Comparison of ENCODE assay signal across 32 cellular contexts in genomic region chr6:35040398-35040797, GRCh38.
DNase-seq lines count a peak whose midpoint lies in the region; ATAC-seq and TF ChIP-seq lines count a peak whose summit lies in the region.
"Had no signal": no experiment of that assay in that cellular context is flagged by ENCODE, and none has a peak within 500 bp of the region (broad histone marks: within the 10 kb centered on the region; RNA-seq: fewer than 3 reads in every experiment).

No MANE protein-coding gene starts in this region.

- H3K4me1 ChIP-seq in heart right ventricle (peaks cover 13 to 95% (median 76%) of the 10 kb centered on the region in 9 donors), smooth muscle cell (ENCODE audit: low read depth) (peaks cover 40% of the 10 kb centered on the region)

- H4K20me1 ChIP-seq in smooth muscle cell (ENCODE audit: low read depth) = no peaks in the 10 kb centered on the region

- H3K9me3 Mint-ChIP-seq in mesothelial cell of epicardium = no peaks in the 10 kb centered on the region
- H3K9me3 Mint-ChIP-seq: activated CD8-positive, alpha-beta T cell treated with anti-CD3 and anti-CD28 coated beads for 36 hours; activated T-helper 17 cell treated with anti-CD3 and anti-CD28 coated beads, Interleukin-2, amount 50 U/mL, for 72 hours; brain; IgD-negative memory B cell; stimulated activated naive CD8-positive, alpha-beta T cell treated with anti-CD3 and anti-CD28 coated beads, Interleukin-15, amount 100 ng/mL, for 72 hours had no signal

- H3K27me3 ChIP-seq in heart right ventricle (no peaks in the 10 kb centered on the region), smooth muscle cell (ENCODE audit: low read depth) (no peaks in the 10 kb centered on the region)
- H3K27me3 ChIP-seq: colonic mucosa, pancreas, right atrium auricular region had no signal

- peaks cover 31% of the 10 kb centered on the region for H3K4me1 Mint-ChIP-seq in mesothelial cell of epicardium
- H3K4me1 Mint-ChIP-seq: activated CD4-positive, alpha-beta T cell treated with anti-CD3 and anti-CD28 coated beads for 36 hours; activated T-helper 17 cell treated with anti-CD3 and anti-CD28 coated beads, Interleukin-2, amount 50 U/mL, for 72 hours; stimulated activated naive CD8-positive, alpha-beta T cell treated with anti-CD3 and anti-CD28 coated beads, Interleukin-15, amount 100 ng/mL, for 72 hours had no signal

- 86 to 94% methylated on average over 1 of the region's 1 CpG for WGBS in heart right ventricle, 2 donors
- WGBS in smooth muscle cell (ENCODE audit: low lambda C conversion rate) = 85% methylated on average over 1 of the region's 1 CpG

- H3K9me3 ChIP-seq in heart right ventricle (no peaks in the 10 kb centered on the region), smooth muscle cell (replicated peaks; ENCODE audit: low read depth) (no peaks in the 10 kb centered on the region)
- H3K9me3 ChIP-seq: colonic mucosa, lower lobe of right lung, mucosa of descending colon, pancreas, right atrium auricular region had no signal

- H3K27ac Mint-ChIP-seq in mesothelial cell of epicardium = peak overlapping the region; percentile 81
- H3K27ac Mint-ChIP-seq: activated CD4-positive, alpha-beta T cell treated with anti-CD3 and anti-CD28 coated beads for 36 hours; activated CD8-positive, alpha-beta T cell treated with anti-CD3 and anti-CD28 coated beads for 36 hours; activated T-helper 17 cell treated with anti-CD3 and anti-CD28 coated beads, Interleukin-2, amount 50 U/mL, for 72 hours; IgD-negative memory B cell; stimulated activated naive CD8-positive, alpha-beta T cell treated with anti-CD3 and anti-CD28 coated beads, Interleukin-15, amount 100 ng/mL, for 72 hours had no signal

- H3K4me3 ChIP-seq in heart right ventricle = no peak overlapping the region
- no peak overlapping the region for H3K4me3 ChIP-seq in smooth muscle cell
- H3K4me3 ChIP-seq: colonic mucosa, lower lobe of right lung, mucosa of descending colon, pancreas, right atrium auricular region had no signal

- TF ChIP-seq CTCF in heart right ventricle (IDR thresholded peaks at IDR 0.05) = no peak
- no peak for TF ChIP-seq CTCF in mesothelial cell of epicardium (IDR thresholded peaks at IDR 0.05; ENCODE audit: unreplicated experiment)
- no peak for TF ChIP-seq CTCF in smooth muscle cell (IDR thresholded peaks at IDR 0.05; ENCODE audit: borderline replicate concordance, insufficient read depth, poor library complexity, severe bottlenecking)

- peaks cover 0 to 32% (median 0%) of the 10 kb centered on the region in 9 donors for H3K36me3 ChIP-seq in heart right ventricle
- no peaks in the 10 kb centered on the region for H3K36me3 ChIP-seq in smooth muscle cell (ENCODE audit: low read depth)
- H3K36me3 ChIP-seq: colonic mucosa, pancreas had no signal

- DNase-seq in heart right ventricle = no peak
- DNase-seq in left cardiac atrium = no peak
- no peak for DNase-seq in mesothelial cell of epicardium (ENCODE audit: low spot score in 2 of 2, unreplicated experiment in 2 of 2)
- DNase-seq in smooth muscle cell (lab: John Stamatoyannopoulos, UW; ENCODE audit: unreplicated experiment) = no peak
- DNase-seq in LoVo (ENCODE audit: low spot score) = no peak
- DNase-seq in NCI-H1105 treated with DMSO at 0.1 percent for 48 hours (lab: John Stamatoyannopoulos, UW) = no peak
- DNase-seq: activated CD4-positive, alpha-beta T cell treated with anti-CD3 and anti-CD28 coated beads for 36 hours; activated CD8-positive, alpha-beta T cell treated with anti-CD3 and anti-CD28 coated beads for 36 hours; activated naive CD4-positive, alpha-beta T cell treated with anti-CD3 and anti-CD28 coated beads, Interleukin-2, amount 50 U/mL, for 16 hours; amniotic stem cell; colonic mucosa; COR-L47; DMS53; effector CD8-positive, alpha-beta T cell; head of caudate nucleus; kidney; lower lobe of right lung; mucosa of descending colon; NCI-H1048; NCI-H1694; NCI-H446; pancreas; stimulated activated CD8-positive, alpha-beta memory T cell treated with anti-CD3 and anti-CD28 coated beads, Interleukin-4, amount 100 ng/mL, for 48 hours; stimulated activated naive CD8-positive, alpha-beta T cell treated with anti-CD3 and anti-CD28 coated beads, Interleukin-15, amount 100 ng/mL, for 72 hours had no signal

- intact Hi-C loops in heart right ventricle (cut with DNase I) (no loop called here), left cardiac atrium (cut with DNase I) (no loop called here)

- H3F3A ChIP-seq in smooth muscle cell (ENCODE audit: low read depth) = peaks cover 9% of the 10 kb centered on the region

- peaks cover 6% of the 10 kb centered on the region for H3K36me3 Mint-ChIP-seq in mesothelial cell of epicardium

- peak overlapping the region; percentile 43 for H3K4me2 ChIP-seq in smooth muscle cell

- H3K27ac ChIP-seq in heart right ventricle = peak overlapping the region in 8 of 10 donors; percentile 22 to 93 (median 53)
- peak overlapping the region; percentile 62 for H3K27ac ChIP-seq in smooth muscle cell (ENCODE audit: low read depth)
- H3K27ac ChIP-seq: C4-2B, colonic mucosa, lower lobe of right lung, pancreas had no signal

- no peak overlapping the region for H2AFZ ChIP-seq in smooth muscle cell (ENCODE audit: low read depth)

- H3K79me2 ChIP-seq in smooth muscle cell (ENCODE audit: low read depth) = peaks cover 55% of the 10 kb centered on the region

- no peaks in the 10 kb centered on the region for H3K27me3 Mint-ChIP-seq in mesothelial cell of epicardium (ENCODE audit: low read depth)
- H3K27me3 Mint-ChIP-seq: activated CD4-positive, alpha-beta T cell treated with anti-CD3 and anti-CD28 coated beads for 36 hours; activated CD8-positive, alpha-beta T cell treated with anti-CD3 and anti-CD28 coated beads for 36 hours; activated T-helper 17 cell treated with anti-CD3 and anti-CD28 coated beads, Interleukin-2, amount 50 U/mL, for 72 hours; brain; IgD-negative memory B cell; stimulated activated naive CD8-positive, alpha-beta T cell treated with anti-CD3 and anti-CD28 coated beads, Interleukin-15, amount 100 ng/mL, for 72 hours had no signal

- ATAC-seq in heart right ventricle = no peak
- no peak for ATAC-seq in left cardiac atrium
- no peak for ATAC-seq in HG02571 (IDR thresholded peaks at IDR 0.05; ENCODE audit: unreplicated experiment)
- ATAC-seq in GM18502 (IDR thresholded peaks at IDR 0.05; ENCODE audit: poor library complexity, unreplicated experiment) = no peak
- ATAC-seq: activated CD4-positive, alpha-beta T cell treated with anti-CD3 and anti-CD28 coated beads for 36 hours; activated CD8-positive, alpha-beta T cell treated with anti-CD3 and anti-CD28 coated beads for 36 hours; activated T-helper 17 cell treated with anti-CD3 and anti-CD28 coated beads, Interleukin-2, amount 50 U/mL, for 72 hours; HCT116; lower lobe of right lung; mucosa of descending colon; pancreas; stimulated activated naive CD8-positive, alpha-beta T cell treated with anti-CD3 and anti-CD28 coated beads, Interleukin-15, amount 100 ng/mL, for 72 hours had no signal

- H3K4me3 Mint-ChIP-seq in mesothelial cell of epicardium = no peak overlapping the region
- H3K4me3 Mint-ChIP-seq: activated CD4-positive, alpha-beta T cell treated with anti-CD3 and anti-CD28 coated beads for 36 hours; activated CD8-positive, alpha-beta T cell treated with anti-CD3 and anti-CD28 coated beads for 36 hours; activated T-helper 17 cell treated with anti-CD3 and anti-CD28 coated beads, Interleukin-2, amount 50 U/mL, for 72 hours; brain; IgD-negative memory B cell; stimulated activated naive CD8-positive, alpha-beta T cell treated with anti-CD3 and anti-CD28 coated beads, Interleukin-15, amount 100 ng/mL, for 72 hours had no signal

- H3K9ac ChIP-seq in smooth muscle cell (ENCODE audit: low read depth) = no peak overlapping the region
